9 cellular contexts compared by ENCODE assay signal in genomic region chr1:12600880-12601633, GRCh38. TPM values are rescaled to one million over a fixed set of nuclear protein-coding genes. Genes with fewer than 3 reads are reported as not detected.
DNase-seq lines count a peak whose midpoint lies in the region; ATAC-seq and TF ChIP-seq lines count a peak whose summit lies in the region.
"Had no signal": no experiment of that assay in that cellular context is flagged by ENCODE, and none has a peak within 500 bp of the region (broad histone marks: within the 10 kb centered on the region; RNA-seq: fewer than 3 reads in every experiment).

No MANE protein-coding gene starts in this region.

- H3K27ac Mint-ChIP-seq in natural killer cell, result peak overlapping the region; percentile 90 to 95

- intact Hi-C loops in natural killer cell (cut with micrococcal nuclease), result loop anchor here (1.0 to 5.0 kb wide), 2 partner anchors 17 to 129 kb away; partner anchors contain the start of gene DHRS3

- H3K27me3 Mint-ChIP-seq in natural killer cell (ENCODE audit: low read depth in 2 of 2), result no peaks in the 10 kb centered on the region

- in situ Hi-C loops in GM13977 (cut with MboI; ENCODE audit: low pct_unique_long_range_greater_than_20kb, low sequenced_read_pairs, unreplicated experiment), result loop anchor here (25.0 kb wide), 2 partner anchors 289 to 464 kb away; no protein-coding TSS in a partner anchor

- H3K4me1 Mint-ChIP-seq in natural killer cell, result peaks cover 64 to 85% of the 10 kb centered on the region in 2 donors

- H3K4me3 Mint-ChIP-seq in natural killer cell, result no peak overlapping the region

- TF ChIP-seq CTCF in 22Rv1 (IDR thresholded peaks at IDR 0.05) (peak; percentile 78), GM13977 (IDR thresholded peaks at IDR 0.05; ENCODE audit: extremely low read depth, insufficient read depth, missing control alignments) (peak; percentile 60), WI38 (IDR thresholded peaks at IDR 0.05; ENCODE audit: low read depth, low read length) (peak; percentile 18; the same call in 1 of the 2 replicates), coronary artery (IDR thresholded peaks at IDR 0.05) (peak; percentile 21), natural killer cell (IDR thresholded peaks at IDR 0.05) (peak; percentile 69)

- H3K27ac ChIP-seq in 22Rv1 (no peak overlapping the region), coronary artery (peak overlapping the region; percentile 57 to 66)

- H3K36me3 Mint-ChIP-seq in natural killer cell, result no peaks in the 10 kb centered on the region

- H3K9me3 Mint-ChIP-seq in natural killer cell, result no peaks in the 10 kb centered on the region

- ATAC-seq in natural killer cell (peak; percentile 27 to 30 (median 30)), HG03442 (IDR thresholded peaks at IDR 0.05; ENCODE audit: unreplicated experiment) (no peak)

- DNase-seq in GM13977 (ENCODE audit: low spot score), result peak; percentile 71
- no peak for DNase-seq in coronary artery (ENCODE audit: low spot score)
- DNase-seq in natural killer cell, result peak; percentile 59
- DNase-seq in amniotic stem cell (lab: John Stamatoyannopoulos, UW), result no peak
- DNase-seq in NCI-H2029 (lab: John Stamatoyannopoulos, UW), result no peak

- H3K4me3 ChIP-seq in WI38 (ENCODE audit: low read depth, low read length) (no peak overlapping the region), coronary artery (no peak overlapping the region)
- H3K4me3 ChIP-seq: upper lobe of left lung had no signal

RNA-seq across cellular contexts. Expression of gene DHRS3, which starts 17.0 kb away (rescaled TPM):
- 100 to 1,000 TPM; 106 to 175 (median 153) TPM for total RNA-seq in natural killer cell

RNA-seq across cellular contexts. Expression of gene AADACL4, which starts 42.8 kb away (rescaled TPM):
- total RNA-seq in natural killer cell, result not detected
- total RNA-seq: upper lobe of left lung had no signal

Comparison
In these comparisons a context has a peak if more than half of its experiments do, and no peak if none do; other contexts are left out.
1. CTCF ChIP-seq: peak in every context shown above with its lines; median percentile 78 in 22Rv1; 69 in natural killer cell; 60 in GM13977; 21 in coronary artery; 18 in WI38.
2. DNase-seq: peak in GM13977 (single experiment) and natural killer cell (single experiment); none in coronary artery (single experiment), amniotic stem cell (single experiment) and NCI-H2029 (single experiment).